ENCODE assay signal across 24 cellular contexts in genomic region chr1:25723250-25723880, GRCh38.
A peak's percentile ranks its signal among the peaks of the same experiment; 100 is the strongest.
DNase-seq lines count a peak whose midpoint lies in the region; ATAC-seq and TF ChIP-seq lines count a peak whose summit lies in the region.
"Had no signal": no experiment of that assay in that cellular context is flagged by ENCODE, and none has a peak within 500 bp of the region (broad histone marks: within the 10 kb centered on the region; RNA-seq: fewer than 3 reads in every experiment).

No MANE protein-coding gene starts in this region.

- H3K4me1 ChIP-seq in right atrium auricular region (peaks cover 0 to 14% of the 10 kb centered on the region in 2 donors), HEK293 (ENCODE audit: control insufficient read depth, insufficient read depth, low read length) (peaks cover 8% of the 10 kb centered on the region)

- H3K27ac ChIP-seq in right atrium auricular region (no peak overlapping the region), HEK293 (ENCODE audit: extremely low read depth, low read depth, low read length) (no peak overlapping the region)
- H3K27ac ChIP-seq: C4-2B, GM23248 had no signal

- H3K4me1 Mint-ChIP-seq in T-helper 17 cell: peaks cover 26% of the 10 kb centered on the region

- H3K9me3 ChIP-seq in right atrium auricular region (no peaks in the 10 kb centered on the region), HEK293 (ENCODE audit: control insufficient read depth, insufficient read depth, low read depth, low read length) (no peaks in the 10 kb centered on the region), T-helper 17 cell (ENCODE audit: control insufficient read depth, low read length, poor library complexity, severe bottlenecking) (no peaks in the 10 kb centered on the region)
- H3K9me3 ChIP-seq: MG63, SK-N-SH had no signal

- no peaks in the 10 kb centered on the region for H3K27me3 ChIP-seq in right atrium auricular region

- no peak overlapping the region for H3K27ac Mint-ChIP-seq in T-helper 17 cell

- no peak overlapping the region for H3K4me3 ChIP-seq in right atrium auricular region
- H3K4me3 ChIP-seq in HEK293 (ENCODE audit: low read depth, low read length): no peak overlapping the region
- H3K4me3 ChIP-seq in epithelial cell of esophagus (ENCODE audit: low read length): no peak overlapping the region
- H3K4me3 ChIP-seq: GM23248, MG63 had no signal

- POLR2A ChIA-PET in HEK293 (lab: Yijun Ruan, JAX): no interaction called here

- H3K36me3 ChIP-seq in right atrium auricular region: no peaks in the 10 kb centered on the region
- H3K36me3 ChIP-seq in HEK293 (ENCODE audit: control insufficient read depth in 2 of 2, insufficient read depth in 1 of 2, low read length in 2 of 2): no peaks in the 10 kb centered on the region
- H3K36me3 ChIP-seq: MG63 had no signal

- intact Hi-C loops in cardiac septum (cut with DNase I) (no loop called here), sciatic nerve (cut with DNase I) (no loop called here)

- DNase-seq in cardiac septum (ENCODE audit: low spot score): peak; percentile 43
- DNase-seq in right atrium auricular region (ENCODE audit: low spot score): no peak
- peak; percentile 29 for DNase-seq in epithelial cell of esophagus (ENCODE audit: low read depth)
- peak; percentile 26 for DNase-seq in sciatic nerve (ENCODE audit: low spot score)
- DNase-seq in AML-193 (lab: John Stamatoyannopoulos, UW): no peak
- DNase-seq in T-helper 17 cell: no peak
- no peak for DNase-seq in stimulated activated CD4-positive, alpha-beta T cell treated with anti-CD3 and anti-CD28 coated beads, Interleukin-2, amount 100 ng/mL, for 24 hours
- DNase-seq: Calu3, DND-41, GM23248, HCEC 1CT, KBM-7, MG63, NCI-H1105 treated with DMSO at 0.1 percent for 48 hours, NCI-H146, NCI-H1930, NCI-H2107, NCI-H446, NCI-H524 treated with DMSO at 0.1 percent for 48 hours, NCI-H774, SK-N-SH, SW 1271 had no signal

- ATAC-seq in sciatic nerve (no peak), T-helper 17 cell (no peak)

- TF ChIP-seq CTCF in right atrium auricular region (IDR thresholded peaks at IDR 0.05): no peak
- TF ChIP-seq CTCF in HEK293 (tag by site-specific recombination; IDR thresholded peaks at IDR 0.05): no peak
- TF ChIP-seq CTCF in epithelial cell of esophagus (IDR thresholded peaks at IDR 0.05; ENCODE audit: insufficient read depth, low read depth, low read length, missing control alignments): no peak

- CTCF ChIA-PET in HEK293 (lab: Yijun Ruan, JAX): no interaction called here

- H3K4me3 Mint-ChIP-seq in T-helper 17 cell: no peak overlapping the region

- H3K27me3 Mint-ChIP-seq in T-helper 17 cell: no peaks in the 10 kb centered on the region

- H3K36me3 Mint-ChIP-seq in T-helper 17 cell (ENCODE audit: low read depth): peaks cover 11% of the 10 kb centered on the region

TF ChIP-seq in HEK293, 187 proteins besides CTCF, POLR2A, EP300 and RAD21:
- TF ChIP-seq ZNF146 (tag by site-specific recombination; IDR thresholded peaks at IDR 0.05): no peak
- no peak for TF ChIP-seq ZNF624 (tag by site-specific recombination; IDR thresholded peaks at IDR 0.05)
- peak; percentile 42; the same call in 1 of the 2 replicates for TF ChIP-seq ZBTB48 (tag by site-specific recombination; IDR thresholded peaks at IDR 0.05)
TF ChIP-seq in HEK293: peak in this region for 1.

Comparison
In these comparisons a context has a peak if more than half of its experiments do, and no peak if none do; other contexts are left out.
1. DNase-seq: peak in cardiac septum (single experiment), epithelial cell of esophagus (single experiment) and sciatic nerve (single experiment); none in right atrium auricular region (single experiment), AML-193 (0 of 2), T-helper 17 cell (0 of 3) and stimulated activated CD4-positive, alpha-beta T cell treated with anti-CD3 and anti-CD28 coated beads, Interleukin-2, amount 100 ng/mL, for 24 hours (0 of 2).